Comparison of ENCODE assay signal across 9 cellular contexts in genomic region chr7:11343136-11343535, GRCh38.
"Had no signal": no experiment of that assay in that cellular context is flagged by ENCODE, and none has a peak within 500 bp of the region (broad histone marks: within the 10 kb centered on the region; RNA-seq: fewer than 3 reads in every experiment).

No MANE protein-coding gene starts in this region.

- ATAC-seq: activated T-helper 17 cell treated with anti-CD3 and anti-CD28 coated beads, Interleukin-2, amount 50 U/mL, for 72 hours; heart left ventricle; left ventricle myocardium superior had no signal

- H3K27me3 ChIP-seq: colonic mucosa, heart left ventricle, stomach had no signal

- H3K36me3 ChIP-seq: colonic mucosa, heart left ventricle, stomach had no signal

- H3K4me3 ChIP-seq: colonic mucosa, heart left ventricle, stomach had no signal

- H3K27ac ChIP-seq: colonic mucosa, heart left ventricle, stomach had no signal

- DNase-seq: activated CD4-positive, alpha-beta T cell treated with anti-CD3 and anti-CD28 coated beads for 48 hours; activated naive CD4-positive, alpha-beta T cell treated with anti-CD3 and anti-CD28 coated beads for 36 hours; activated T-cell treated with anti-CD3 and anti-CD28 coated beads for 4 hours; colonic mucosa; heart left ventricle; left ventricle myocardium superior; posterior cingulate gyrus; stomach had no signal

- H3K9me3 ChIP-seq: colonic mucosa, heart left ventricle, stomach had no signal

- H3K4me1 ChIP-seq: colonic mucosa had no signal
